9 cellular contexts compared by ENCODE assay signal in genomic region chr4:22483551-22483981, GRCh38. TPM values are rescaled to one million over a fixed set of nuclear protein-coding genes. Genes with fewer than 3 reads are reported as not detected.
DNase-seq lines count a peak whose midpoint lies in the region; ATAC-seq and TF ChIP-seq lines count a peak whose summit lies in the region.
"Had no signal": no experiment of that assay in that cellular context is flagged by ENCODE, and none has a peak within 500 bp of the region (broad histone marks: within the 10 kb centered on the region; RNA-seq: fewer than 3 reads in every experiment).

No MANE protein-coding gene starts in this region.

- intact Hi-C loops in CD4-positive, alpha-beta memory T cell (cut with micrococcal nuclease): no loop called here

- H3K27ac ChIP-seq in SK-N-SH (ENCODE audit: low read depth in 2 of 2, low read length in 1 of 2): peak overlapping the region; percentile 22 to 51; a peak in 2 of 4 replicates
- no peak overlapping the region for H3K27ac ChIP-seq in CD4-positive, alpha-beta memory T cell (ENCODE audit: low read depth, low read length)

- H3K4me3 ChIP-seq in AG10803 (ENCODE audit: low read length) (no peak overlapping the region), SK-N-SH (ENCODE audit: low read depth in 2 of 2, low read length in 1 of 2) (no peak overlapping the region)
- no peak overlapping the region for H3K4me3 ChIP-seq in CD4-positive, alpha-beta memory T cell (ENCODE audit: low read length in 2 of 2)

- DNase-seq in AG10803 (ENCODE audit: low read depth) (peak; percentile 66), SK-N-SH (no peak), glutamatergic neuron (no peak), germinal center (ENCODE audit: low spot score) (no peak)
- no peak for DNase-seq in CD4-positive, alpha-beta memory T cell
- DNase-seq: NCI-H1436 had no signal

- peak overlapping the region; percentile 53 for H3K27ac Mint-ChIP-seq in glutamatergic neuron (ENCODE audit: unreplicated experiment)
- no peak overlapping the region for H3K27ac Mint-ChIP-seq in CD4-positive, alpha-beta memory T cell

- no peak overlapping the region for H2AFZ ChIP-seq in SK-N-SH (ENCODE audit: low read depth)

- H3K36me3 ChIP-seq in SK-N-SH (replicated peaks in 1 of 2; ENCODE audit: control insufficient read depth in 1 of 2, insufficient read depth in 2 of 2, low read length in 1 of 2): no peaks in the 10 kb centered on the region
- no peaks in the 10 kb centered on the region for H3K36me3 ChIP-seq in CD4-positive, alpha-beta memory T cell (ENCODE audit: insufficient read depth, low read length)

- TF ChIP-seq CTCF in AG10803 (conservative IDR thresholded peaks at IDR 0.05; ENCODE audit: low read length) (no peak), SK-N-SH (IDR thresholded peaks at IDR 0.05) (no peak), glutamatergic neuron (IDR thresholded peaks at IDR 0.05; ENCODE audit: partially characterized antibody, unreplicated experiment) (no peak)

- H3K9me3 Mint-ChIP-seq in glutamatergic neuron (ENCODE audit: unreplicated experiment): peaks cover 5% of the 10 kb centered on the region
- H3K9me3 Mint-ChIP-seq in CD4-positive, alpha-beta memory T cell: peaks cover 0 to 7% (median under 1%) of the 10 kb centered on the region in 8 donors

- no peaks in the 10 kb centered on the region for H3K27me3 ChIP-seq in SK-N-SH (ENCODE audit: insufficient read depth)
- H3K27me3 ChIP-seq in CD4-positive, alpha-beta memory T cell (ENCODE audit: insufficient read depth, low read length): no peaks in the 10 kb centered on the region

- H4K20me1 ChIP-seq in SK-N-SH (ENCODE audit: insufficient read depth): 0 out of 2 replicates have a peak, but pooled peaks cover 9% of the 10 kb centered on the region

- peaks cover 37% of the 10 kb centered on the region for H3K4me1 Mint-ChIP-seq in glutamatergic neuron (ENCODE audit: low read depth, unreplicated experiment)
- no peaks in the 10 kb centered on the region for H3K4me1 Mint-ChIP-seq in CD4-positive, alpha-beta memory T cell

- peak in 1 of 2 experiments; percentile 49; a peak in 1 of 4 replicates for TF ChIP-seq EP300 in SK-N-SH (IDR thresholded peaks at IDR 0.05; ENCODE audit: borderline replicate concordance in 1 of 2, low read depth in 1 of 2, low read length in 1 of 2)

- peaks cover 5% of the 10 kb centered on the region for H3K27me3 Mint-ChIP-seq in glutamatergic neuron (ENCODE audit: unreplicated experiment)
- no peaks in the 10 kb centered on the region for H3K27me3 Mint-ChIP-seq in CD4-positive, alpha-beta memory T cell

- no peaks in the 10 kb centered on the region for H3K9me3 ChIP-seq in SK-N-SH
- H3K9me3 ChIP-seq in CD4-positive, alpha-beta memory T cell (ENCODE audit: control insufficient read depth in 1 of 2, low read length in 2 of 2): no peaks in the 10 kb centered on the region

- CTCF ChIA-PET in SK-N-SH (lab: Yijun Ruan, JAX): interaction anchor here (1.1 kb wide), 1 partner anchor 40 kb away, joined by 3 read pairs; no protein-coding TSS in a partner anchor
- CTCF ChIA-PET in CD4-positive, alpha-beta memory T cell (lab: Charles Lee; ENCODE audit: partially characterized antibody): no interaction called here

- peaks cover 4% of the 10 kb centered on the region for H3F3A ChIP-seq in SK-N-SH (replicated peaks; ENCODE audit: insufficient read depth)

- H3K4me2 ChIP-seq in SK-N-SH: peak overlapping the region; percentile 51; the same call in 1 of the 2 replicates

- H3K4me3 Mint-ChIP-seq in glutamatergic neuron (ENCODE audit: unreplicated experiment): no peak overlapping the region
- no peak overlapping the region for H3K4me3 Mint-ChIP-seq in CD4-positive, alpha-beta memory T cell

- no peak for TF ChIP-seq RAD21 in SK-N-SH (IDR thresholded peaks at IDR 0.05; ENCODE audit: low read length)

- peaks cover 24 to 44% of the 10 kb centered on the region in 2 experiments for H3K4me1 ChIP-seq in SK-N-SH (ENCODE audit: control insufficient read depth in 1 of 2, insufficient read depth in 2 of 2, low read depth in 1 of 2, low read length in 1 of 2)
- H3K4me1 ChIP-seq in CD4-positive, alpha-beta memory T cell (ENCODE audit: insufficient read depth, low read length): no peaks in the 10 kb centered on the region

- peaks cover 71% of the 10 kb centered on the region for H3K79me2 ChIP-seq in SK-N-SH (ENCODE audit: insufficient read depth)

- ATAC-seq in HG02938 (IDR thresholded peaks at IDR 0.05; ENCODE audit: unreplicated experiment): peak; percentile 64
- ATAC-seq in GM19452 (IDR thresholded peaks at IDR 0.05; ENCODE audit: unreplicated experiment): no peak
- no peak for ATAC-seq in GM18502 (IDR thresholded peaks at IDR 0.05; ENCODE audit: poor library complexity, unreplicated experiment)

- no peaks in the 10 kb centered on the region for H3K36me3 Mint-ChIP-seq in glutamatergic neuron (ENCODE audit: unreplicated experiment)
- no peaks in the 10 kb centered on the region for H3K36me3 Mint-ChIP-seq in CD4-positive, alpha-beta memory T cell

- WGBS in SK-N-SH (ENCODE audit: low lambda C conversion rate): 19% methylated on average over 1 of the region's 1 CpG

- POLR2A ChIA-PET in SK-N-SH (lab: Yijun Ruan, JAX): no interaction called here
- POLR2A ChIA-PET in CD4-positive, alpha-beta memory T cell (lab: Charles Lee; ENCODE audit: partially characterized antibody): no interaction called here

- no peak overlapping the region for H3K9ac ChIP-seq in SK-N-SH

- no peaks in the 10 kb centered on the region for H3K9me2 ChIP-seq in SK-N-SH

TF ChIP-seq in SK-N-SH, 30 proteins besides CTCF, POLR2A, EP300 and RAD21:
- TF ChIP-seq JUND (IDR thresholded peaks at IDR 0.05): 0 out of 2 replicates have a peak, but pooled peaks have one; percentile 17
- TF ChIP-seq, protein P1, sequence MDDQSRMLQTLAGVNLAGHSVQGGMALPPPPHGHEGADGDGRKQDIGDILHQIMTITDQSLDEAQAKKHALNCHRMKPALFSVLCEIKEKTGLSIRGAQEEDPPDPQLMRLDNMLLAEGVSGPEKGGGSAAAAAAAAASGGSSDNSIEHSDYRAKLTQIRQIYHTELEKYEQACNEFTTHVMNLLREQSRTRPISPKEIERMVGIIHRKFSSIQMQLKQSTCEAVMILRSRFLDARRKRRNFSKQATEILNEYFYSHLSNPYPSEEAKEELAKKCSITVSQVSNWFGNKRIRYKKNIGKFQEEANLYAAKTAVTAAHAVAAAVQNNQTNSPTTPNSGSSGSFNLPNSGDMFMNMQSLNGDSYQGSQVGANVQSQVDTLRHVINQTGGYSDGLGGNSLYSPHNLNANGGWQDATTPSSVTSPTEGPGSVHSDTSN (IDR thresholded peaks at IDR 0.05): peak; percentile 61
- no peak for TF ChIP-seq USF1 (IDR thresholded peaks at IDR 0.05; ENCODE audit: borderline replicate concordance, low read depth)
- TF ChIP-seq EZH2phosphoT487 (IDR thresholded peaks at IDR 0.05; ENCODE audit: borderline replicate concordance, low read depth): no peak
- TF ChIP-seq TCF12 (IDR thresholded peaks at IDR 0.05): peak; percentile 57
- TF ChIP-seq NFIC (IDR thresholded peaks at IDR 0.05; ENCODE audit: borderline replicate concordance): peak; percentile 34; the same call in 1 of the 2 replicates

RNA-seq across cellular contexts. Expression of gene ADGRA3, which starts 32.3 kb away (rescaled TPM):
- polyA plus RNA-seq in SK-N-SH (2012; rRNA removed): 11.8 and 13.7 TPM in 2 replicates
- 14.7 and 15.2 TPM in 2 replicates for polyA plus RNA-seq in SK-N-SH (2012; cell fraction: cytosol; rRNA removed)
- 19.4 and 28.1 TPM in 2 replicates for polyA plus RNA-seq in SK-N-SH (2012; cell fraction: nucleus; rRNA removed)
- 76.2 TPM for total RNA-seq in glutamatergic neuron (ENCODE audit: unreplicated experiment)
- under 1 TPM; 0.20 to 0.30 TPM for total RNA-seq in CD4-positive, alpha-beta memory T cell
- polyA plus RNA-seq in CD4-positive, alpha-beta memory T cell: under 1 TPM in 1 of 2 donors, not detected in 1; 0.09 TPM

Comparison
In these comparisons a context has a peak if more than half of its experiments do, and no peak if none do; other contexts are left out.
1. RNA of gene ADGRA3, which starts 32.3 kb away (total RNA-seq): 76.2 TPM in glutamatergic neuron (single experiment); 0.20 to 0.30 TPM in CD4-positive, alpha-beta memory T cell; every median in the first group is over 10 times any median in the second.